9 cellular contexts compared by ENCODE assay signal in genomic region chr4:111296466-111296865, GRCh38.
"Had no signal": no experiment of that assay in that cellular context is flagged by ENCODE, and none has a peak within 500 bp of the region (broad histone marks: within the 10 kb centered on the region; RNA-seq: fewer than 3 reads in every experiment).

No MANE protein-coding gene starts in this region.

- H3K9me3 ChIP-seq: HAP-1 had no signal

- H3K27ac ChIP-seq: GM23248 had no signal

- H3K4me3 ChIP-seq: GM23248, GM23338, HAP-1 had no signal

- H3K4me1 ChIP-seq: HAP-1 had no signal

- DNase-seq: GM23248, GOT3, H7, H9, HCEC 1CT, HFFc6 had no signal

- H2AFZ ChIP-seq: GM23248, GM23338 had no signal

- H3K9ac ChIP-seq: GM23248 had no signal

- ATAC-seq: GM23338, HCT116 had no signal

- H3K4me2 ChIP-seq: GM23338 had no signal

- H3K36me3 ChIP-seq: HAP-1 had no signal
